In genomic region chr1:44808938-44809917, GRCh38 we compare ENCODE assay signal across 8 cellular contexts. TPM values are rescaled to one million over a fixed set of nuclear protein-coding genes. Genes with fewer than 3 reads are reported as not detected.
DNase-seq lines count a peak whose midpoint lies in the region; ATAC-seq and TF ChIP-seq lines count a peak whose summit lies in the region.

No MANE protein-coding gene starts in this region.

- TF ChIP-seq CTCF in activated B cell treated with CpG ODN at 0.5 μM for 24 hours (IDR thresholded peaks at IDR 0.05), result no peak

- CTCF ChIA-PET in activated B cell treated with CpG ODN at 0.5 μM for 24 hours (lab: Charles Lee), result interaction anchor here (0.8 to 2.3 kb wide), 12 partner anchors 8 to 200 kb away, joined by 3 to 25 read pairs (median 4); partner anchors contain the start of genes BEST4, PLK3 and RNU5D-1

- peaks cover 65% of the 10 kb centered on the region for H3K4me1 Mint-ChIP-seq in activated B cell treated with CpG ODN at 0.5 μM for 24 hours
- peaks cover 59% of the 10 kb centered on the region for H3K4me1 Mint-ChIP-seq in central memory CD8-positive, alpha-beta T cell
- peaks cover 48% of the 10 kb centered on the region for H3K4me1 Mint-ChIP-seq in memory B cell

- intact Hi-C loops in activated B cell treated with CpG ODN at 0.5 μM for 24 hours (cut with micrococcal nuclease), result loop anchor here (1.0 to 10.0 kb wide), 2 partner anchors 9 to 776 kb away; partner anchors contain the start of genes NASP and PLK3

- peaks cover 30% of the 10 kb centered on the region for H3K36me3 Mint-ChIP-seq in activated B cell treated with CpG ODN at 0.5 μM for 24 hours (ENCODE audit: low read depth)
- peaks cover 56% of the 10 kb centered on the region for H3K36me3 Mint-ChIP-seq in central memory CD8-positive, alpha-beta T cell (ENCODE audit: insufficient read depth)
- H3K36me3 Mint-ChIP-seq in memory B cell, result peaks cover 3% of the 10 kb centered on the region

- H3K27ac Mint-ChIP-seq in activated B cell treated with CpG ODN at 0.5 μM for 24 hours, result peak overlapping the region; percentile 97
- peak overlapping the region; percentile 100 for H3K27ac Mint-ChIP-seq in central memory CD8-positive, alpha-beta T cell (ENCODE audit: low read depth)
- H3K27ac Mint-ChIP-seq in memory B cell, result peak overlapping the region; percentile 97

- H3K27me3 Mint-ChIP-seq in activated B cell treated with CpG ODN at 0.5 μM for 24 hours (no peaks in the 10 kb centered on the region), memory B cell (no peaks in the 10 kb centered on the region)
- H3K27me3 Mint-ChIP-seq in central memory CD8-positive, alpha-beta T cell, result no peaks in the 10 kb centered on the region

- ATAC-seq in HG03558 (IDR thresholded peaks at IDR 0.05; ENCODE audit: extremely low read depth, unreplicated experiment) (peak; percentile 34), activated B cell treated with CpG ODN at 0.5 μM for 24 hours (ENCODE audit: low read depth) (peak; percentile 62), memory B cell (ENCODE audit: low read depth) (peak; percentile 62)
- peak; percentile 74 for ATAC-seq in central memory CD8-positive, alpha-beta T cell (replicated peaks; ENCODE audit: extremely low read depth, poor library complexity, severe bottlenecking)

- DNase-seq in activated gamma-delta T cell treated with Interleukin-2 at 50 U/mL for 16 hours, result peak; percentile 84
- no peak for DNase-seq in activated gamma-delta T cell (lab: John Stamatoyannopoulos, UW)
- DNase-seq in activated B cell treated with CpG ODN at 0.5 μM for 24 hours, result peak; percentile 62
- DNase-seq in central memory CD8-positive, alpha-beta T cell (ENCODE audit: low spot score in 2 of 2), result peak; percentile 62 to 87
- DNase-seq in memory B cell (ENCODE audit: low spot score in 2 of 2), result peak in 1 of 2 donors; percentile 46
- DNase-seq in stimulated activated CD8-positive, alpha-beta memory T cell treated with anti-CD3 and anti-CD28 coated beads, Interleukin-2, amount 100 ng/mL, for 48 hours (ENCODE audit: low read depth in 2 of 2), result peak; percentile 72 to 84
- no peak for DNase-seq in iPS-NIHi7 (ENCODE audit: extremely low spot score)

- H3K4me3 Mint-ChIP-seq in activated B cell treated with CpG ODN at 0.5 μM for 24 hours, result peak overlapping the region; percentile 74
- H3K4me3 Mint-ChIP-seq in central memory CD8-positive, alpha-beta T cell, result peak overlapping the region; percentile 74
- H3K4me3 Mint-ChIP-seq in memory B cell, result peak overlapping the region; percentile 53

- H3K9me3 Mint-ChIP-seq in activated B cell treated with CpG ODN at 0.5 μM for 24 hours (no peaks in the 10 kb centered on the region), memory B cell (no peaks in the 10 kb centered on the region)
- no peaks in the 10 kb centered on the region for H3K9me3 Mint-ChIP-seq in central memory CD8-positive, alpha-beta T cell

- POLR2A ChIA-PET in activated B cell treated with CpG ODN at 0.5 μM for 24 hours (lab: Charles Lee), result interaction anchor here (0.8 to 9.4 kb wide), 26 partner anchors 7 to 779 kb away, joined by 3 to 364 read pairs (median 6); partner anchors contain the start of genes CCDC163, HECTD3, MMACHC and PLK3

RNA-seq across cellular contexts. Expression of gene BTBD19, which starts 0.9 kb away (rescaled TPM):
- total RNA-seq in activated B cell treated with CpG ODN at 0.5 μM for 24 hours, result 25.8 and 27.6 TPM in 2 replicates

RNA-seq across cellular contexts. Expression of gene DYNLT4, which starts 2.1 kb away (rescaled TPM):
- not detected in 2 replicates for total RNA-seq in activated B cell treated with CpG ODN at 0.5 μM for 24 hours

RNA-seq across cellular contexts. Expression of gene PLK3, which starts 9.1 kb away (rescaled TPM):
- total RNA-seq in activated B cell treated with CpG ODN at 0.5 μM for 24 hours, result 63.0 and 82.0 TPM in 2 replicates

RNA-seq across cellular contexts. Expression of gene BEST4, which starts 21.3 kb away (rescaled TPM):
- total RNA-seq in activated B cell treated with CpG ODN at 0.5 μM for 24 hours, result 0.49 and 0.62 TPM in 2 replicates

RNA-seq across cellular contexts. Expression of gene PTCH2, which starts 33.8 kb away (rescaled TPM):
- 1.2 TPM in 2 replicates for total RNA-seq in activated B cell treated with CpG ODN at 0.5 μM for 24 hours

Comparison
In these comparisons a context has a peak if more than half of its experiments do, and no peak if none do; other contexts are left out.
1. DNase-seq: peak in activated gamma-delta T cell treated with Interleukin-2 at 50 U/mL for 16 hours (single experiment), activated B cell treated with CpG ODN at 0.5 μM for 24 hours (single experiment), central memory CD8-positive, alpha-beta T cell (2 of 2) and stimulated activated CD8-positive, alpha-beta memory T cell treated with anti-CD3 and anti-CD28 coated beads, Interleukin-2, amount 100 ng/mL, for 48 hours (2 of 2); none in activated gamma-delta T cell (single experiment) and iPS-NIHi7 (single experiment).
2. Peak in every context shown above with its lines, with median percentiles within 50 percentile points of each other: ATAC-seq, H3K27ac Mint-ChIP-seq and H3K4me3 Mint-ChIP-seq.